17 cellular contexts compared by ENCODE assay signal in the genomic region with DNA sequence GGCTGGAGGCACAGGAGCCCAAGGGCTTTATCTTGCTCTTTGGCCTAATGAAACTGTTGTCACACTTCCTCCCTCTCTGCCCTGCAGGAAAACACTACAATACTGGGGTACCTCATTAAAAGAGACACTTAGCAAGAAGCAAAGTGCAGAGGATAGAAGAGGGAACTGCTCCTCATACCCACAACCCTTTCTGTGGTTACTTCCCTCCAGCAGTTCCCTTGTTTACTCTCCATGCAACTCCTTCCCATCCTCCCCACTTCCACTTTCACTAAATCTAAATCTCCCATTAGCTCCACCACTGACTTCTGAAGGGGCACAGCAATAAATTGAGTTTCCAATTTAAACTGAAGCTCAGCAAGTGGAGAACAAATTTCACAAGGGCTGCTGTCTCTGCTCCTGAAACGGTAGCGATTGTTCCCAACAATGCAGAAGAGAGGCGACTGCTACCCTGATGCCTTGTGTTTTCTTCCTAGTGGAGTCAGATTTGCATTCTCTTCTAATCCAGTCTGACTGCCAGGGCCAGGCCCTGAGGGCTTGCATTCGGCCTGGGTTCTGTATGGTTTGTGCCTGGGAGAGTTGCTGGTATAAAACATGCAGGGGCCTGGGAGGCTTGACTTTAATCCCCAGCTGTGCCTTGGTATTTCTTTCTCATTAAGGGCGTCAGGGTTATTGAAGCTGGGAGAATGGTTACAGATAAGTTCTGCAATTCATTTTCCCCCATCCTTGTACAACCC.
DNase-seq lines count a peak whose midpoint lies in the region.
"Had no signal": no experiment of that assay in that cellular context is flagged by ENCODE, and none has a peak within 500 bp of the region (broad histone marks: within the 10 kb centered on the region; RNA-seq: fewer than 3 reads in every experiment).

No MANE protein-coding gene starts in this region.

- H3K36me3 Mint-ChIP-seq in CD8-positive, alpha-beta memory T cell = no peaks in the 10 kb centered on the region
- H3K36me3 Mint-ChIP-seq: CD4-positive, alpha-beta memory T cell; T-cell had no signal

- H3K9me3 Mint-ChIP-seq in CD8-positive, alpha-beta memory T cell = peaks cover 0 to 7% (median 0%) of the 10 kb centered on the region in 5 donors

- CTCF ChIA-PET in CD8-positive, alpha-beta memory T cell (lab: Charles Lee) = interaction anchor here (1.1 kb wide), 1 partner anchor 25 kb away, joined by 3 read pairs; no protein-coding TSS in a partner anchor

- POLR2A ChIA-PET in CD8-positive, alpha-beta memory T cell (lab: Charles Lee) = no interaction called here

- DNase-seq in NCI-H1417 (lab: John Stamatoyannopoulos, UW) (peak in 2 of 3 experiments; percentile 22 to 27), NCI-H1417 treated with DMSO at 0.1 percent for 48 hours (lab: John Stamatoyannopoulos, UW) (no peak), NT2/D1 (ENCODE audit: low read depth, low spot score) (peak; percentile 16), hippocampal formation (lab: John Stamatoyannopoulos, UW) (peak; percentile 18 to 48), putamen (ENCODE audit: low spot score) (peak; percentile 31), NCI-H510A (lab: John Stamatoyannopoulos, UW) (no peak), NCI-H524 (lab: John Stamatoyannopoulos, UW) (no peak)
- DNase-seq in CD8-positive, alpha-beta memory T cell = no peak
- DNase-seq: activated T-cell treated with anti-CD3 and anti-CD28 coated beads, Interleukin-2, amount 50 U/mL, for 1 hour; CD4-positive, alpha-beta memory T cell; EL; left colon; NCI-H1694; spleen; T-cell had no signal

- H3K9me3 ChIP-seq in NT2/D1 (ENCODE audit: insufficient read depth, low read length) = no peaks in the 10 kb centered on the region
- no peaks in the 10 kb centered on the region for H3K9me3 ChIP-seq in CD8-positive, alpha-beta memory T cell (ENCODE audit: low read length)

- H3K27me3 Mint-ChIP-seq in CD8-positive, alpha-beta memory T cell = no peaks in the 10 kb centered on the region
- H3K27me3 Mint-ChIP-seq: CD4-positive, alpha-beta memory T cell; T-cell had no signal

- H3K4me1 Mint-ChIP-seq in CD8-positive, alpha-beta memory T cell = no peaks in the 10 kb centered on the region
- H3K4me1 Mint-ChIP-seq: CD4-positive, alpha-beta memory T cell; T-cell had no signal

- no peaks in the 10 kb centered on the region for H3K4me1 ChIP-seq in NT2/D1 (ENCODE audit: insufficient read depth, insufficient read length)
- H3K4me1 ChIP-seq in CD8-positive, alpha-beta memory T cell (ENCODE audit: insufficient read depth, low read length) = no peaks in the 10 kb centered on the region

- H3K27ac ChIP-seq in CD8-positive, alpha-beta memory T cell (ENCODE audit: low read depth, low read length) = no peak overlapping the region
- H3K27ac ChIP-seq: 22Rv1, epithelial cell of prostate had no signal

- no peak overlapping the region for H3K9ac ChIP-seq in NT2/D1 (ENCODE audit: insufficient read length, low read depth)

- no peaks in the 10 kb centered on the region for H3K36me3 ChIP-seq in NT2/D1 (ENCODE audit: insufficient read depth, insufficient read length, low read length)
- H3K36me3 ChIP-seq in CD8-positive, alpha-beta memory T cell (ENCODE audit: insufficient read depth, low read length) = no peaks in the 10 kb centered on the region
- H3K36me3 ChIP-seq: spleen had no signal

- no peak overlapping the region for H3K4me3 ChIP-seq in NT2/D1 (ENCODE audit: insufficient read length, low read depth)
- H3K4me3 ChIP-seq in CD8-positive, alpha-beta memory T cell (ENCODE audit: low read length) = no peak overlapping the region
- H3K4me3 ChIP-seq: spleen had no signal

- no peak overlapping the region for H3K27ac Mint-ChIP-seq in CD8-positive, alpha-beta memory T cell
- H3K27ac Mint-ChIP-seq: CD4-positive, alpha-beta memory T cell; T-cell had no signal

- no peaks in the 10 kb centered on the region for H3K27me3 ChIP-seq in NT2/D1 (ENCODE audit: insufficient read depth, insufficient read length)
- no peaks in the 10 kb centered on the region for H3K27me3 ChIP-seq in CD8-positive, alpha-beta memory T cell (ENCODE audit: insufficient read depth, low read length, poor library complexity, severe bottlenecking)
- H3K27me3 ChIP-seq: spleen had no signal

- no peak overlapping the region for H3K4me3 Mint-ChIP-seq in CD8-positive, alpha-beta memory T cell
- H3K4me3 Mint-ChIP-seq: CD4-positive, alpha-beta memory T cell; T-cell had no signal

Comparison
In these comparisons a context has a peak if more than half of its experiments do, and no peak if none do; other contexts are left out.
1. DNase-seq: peak in NCI-H1417 (2 of 3), NT2/D1 (single experiment), hippocampal formation (2 of 2) and putamen (single experiment); none in NCI-H1417 treated with DMSO at 0.1 percent for 48 hours (single experiment), CD8-positive, alpha-beta memory T cell (0 of 5), NCI-H510A (single experiment) and NCI-H524 (0 of 2).